Comparison of ENCODE assay signal across 9 cellular contexts in the genomic region with DNA sequence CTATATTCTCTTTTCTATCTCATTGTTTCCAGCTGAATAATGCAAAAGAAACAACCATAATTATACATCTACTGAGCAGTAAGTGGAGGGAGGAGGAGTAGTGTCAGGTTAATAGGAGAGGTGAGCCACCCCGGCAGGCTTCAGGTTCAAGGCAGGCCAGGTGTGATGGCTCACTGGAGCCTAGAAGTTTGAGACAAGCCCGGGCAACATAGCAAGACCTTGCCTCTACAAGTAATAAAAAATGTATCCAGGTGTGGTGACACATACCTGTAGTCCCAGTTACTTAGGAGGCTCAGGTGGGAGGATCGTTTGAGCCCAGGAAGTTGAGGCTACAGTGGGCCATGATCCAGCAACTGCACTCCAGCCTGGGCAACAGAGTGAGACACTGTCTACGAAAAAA. TPM values are rescaled to one million over a fixed set of nuclear protein-coding genes. Genes with fewer than 3 reads are reported as not detected.
DNase-seq lines count a peak whose midpoint lies in the region; ATAC-seq and TF ChIP-seq lines count a peak whose summit lies in the region.
"Had no signal": no experiment of that assay in that cellular context is flagged by ENCODE, and none has a peak within 500 bp of the region (broad histone marks: within the 10 kb centered on the region; RNA-seq: fewer than 3 reads in every experiment).

No MANE protein-coding gene starts in this region.

- ATAC-seq in GM18519 (IDR thresholded peaks at IDR 0.05; ENCODE audit: low FRiP score, unreplicated experiment) (no peak), GM19467 (IDR thresholded peaks at IDR 0.05; ENCODE audit: unreplicated experiment) (no peak)
- ATAC-seq: left lobe of liver had no signal

- TF ChIP-seq CTCF in NB4 (IDR thresholded peaks at IDR 0.05; ENCODE audit: low read depth, low read length) (no peak), neural crest cell (conservative IDR thresholded peaks at IDR 0.05) (no peak)

- H3K36me3 Mint-ChIP-seq in activated CD4-positive, alpha-beta T cell treated with anti-CD3 and anti-CD28 coated beads, Interleukin-2, amount 10 ng/mL, durations not matched to agents 24 days and 14 days (ENCODE audit: low read depth) = peaks cover 31% of the 10 kb centered on the region
- H3K36me3 Mint-ChIP-seq in neural crest cell (ENCODE audit: low read depth) = peaks cover 11% of the 10 kb centered on the region

- H3K27ac ChIP-seq in cingulate gyrus (ENCODE audit: low read depth, low read length) = peak overlapping the region; percentile 70

- no peak overlapping the region for H3K27ac Mint-ChIP-seq in activated CD4-positive, alpha-beta T cell treated with anti-CD3 and anti-CD28 coated beads, Interleukin-2, amount 10 ng/mL, durations not matched to agents 24 days and 14 days
- peak overlapping the region; percentile 6 for H3K27ac Mint-ChIP-seq in neural crest cell (ENCODE audit: unreplicated experiment)

- peak overlapping the region; percentile 66 for H3K4me3 ChIP-seq in NB4 (ENCODE audit: low read depth, low read length)

- TF ChIP-seq POLR2A in NB4 (IDR thresholded peaks at IDR 0.05; ENCODE audit: extremely low read depth, insufficient read length) = no peak

- H3K27me3 Mint-ChIP-seq in activated CD4-positive, alpha-beta T cell treated with anti-CD3 and anti-CD28 coated beads, Interleukin-2, amount 10 ng/mL, durations not matched to agents 24 days and 14 days = no peaks in the 10 kb centered on the region
- H3K27me3 Mint-ChIP-seq in neural crest cell (ENCODE audit: low read depth) = no peaks in the 10 kb centered on the region

- intact Hi-C loops in activated CD4-positive, alpha-beta T cell treated with anti-CD3 and anti-CD28 coated beads, Interleukin-2, amount 10 ng/mL, durations not matched to agents 24 days and 14 days (cut with micrococcal nuclease) = loop anchor here (5.0 kb wide), 1 partner anchor 314 kb away; no protein-coding TSS in a partner anchor

- DNase-seq in activated CD4-positive, alpha-beta T cell treated with anti-CD3 and anti-CD28 coated beads, Interleukin-2, amount 10 ng/mL, durations not matched to agents 24 days and 14 days = no peak
- no peak for DNase-seq in activated CD4-positive, alpha-beta T cell treated with anti-CD3 and anti-CD28 coated beads, Interleukin-2, amount 50 U/mL, for 48 hours
- DNase-seq in NB4 (ENCODE audit: low read depth) = no peak
- DNase-seq in neural crest cell (ENCODE audit: low read depth, low spot score) = no peak
- DNase-seq in effector CD4-positive, alpha-beta T cell = no peak

- H3K4me3 Mint-ChIP-seq in activated CD4-positive, alpha-beta T cell treated with anti-CD3 and anti-CD28 coated beads, Interleukin-2, amount 10 ng/mL, durations not matched to agents 24 days and 14 days = peak overlapping the region; percentile 69
- peak overlapping the region; percentile 91 for H3K4me3 Mint-ChIP-seq in neural crest cell

- no peaks in the 10 kb centered on the region for H3K9me3 Mint-ChIP-seq in activated CD4-positive, alpha-beta T cell treated with anti-CD3 and anti-CD28 coated beads, Interleukin-2, amount 10 ng/mL, durations not matched to agents 24 days and 14 days
- H3K9me3 Mint-ChIP-seq in neural crest cell = no peaks in the 10 kb centered on the region

- peaks cover 30% of the 10 kb centered on the region for H3K4me1 Mint-ChIP-seq in activated CD4-positive, alpha-beta T cell treated with anti-CD3 and anti-CD28 coated beads, Interleukin-2, amount 10 ng/mL, durations not matched to agents 24 days and 14 days
- peaks cover 43% of the 10 kb centered on the region for H3K4me1 Mint-ChIP-seq in neural crest cell

RNA-seq across cellular contexts. Expression of gene DIP2A, which starts 1.9 kb away (rescaled TPM):
- 30.5 and 31.3 TPM in 2 replicates for total RNA-seq in activated CD4-positive, alpha-beta T cell treated with anti-CD3 and anti-CD28 coated beads, Interleukin-2, amount 10 ng/mL, durations not matched to agents 24 days and 14 days
- 57.8 and 61.2 TPM in 2 replicates for total RNA-seq in neural crest cell
